Comparison of ENCODE assay signal across 15 cellular contexts in genomic region chr12:6360578-6361490, GRCh38. TPM values are rescaled to one million over a fixed set of nuclear protein-coding genes. Genes with fewer than 3 reads are reported as not detected.
A peak's percentile ranks its signal among the peaks of the same experiment; 100 is the strongest.
DNase-seq lines count a peak whose midpoint lies in the region; ATAC-seq, FAIRE-seq and TF ChIP-seq lines count a peak whose summit lies in the region.
"Had no signal": no experiment of that assay in that cellular context is flagged by ENCODE, and none has a peak within 500 bp of the region (broad histone marks: within the 10 kb centered on the region; RNA-seq: fewer than 3 reads in every experiment).

No MANE protein-coding gene starts in this region.

- H3K9me2 ChIP-seq in HCT116 (ENCODE audit: insufficient read depth): no peaks in the 10 kb centered on the region

- no peaks in the 10 kb centered on the region for H3K9me3 Mint-ChIP-seq in dendritic cell treated with granulocyte-macrophage colony-stimulating factor and Interleukin-4, amounts not matched to agents 40 ng/mL and 50 ng/mL, for 4 days
- H3K9me3 Mint-ChIP-seq in progenitor cell of endocrine pancreas (ENCODE audit: low read depth): no peaks in the 10 kb centered on the region
- H3K9me3 Mint-ChIP-seq: stimulated activated memory B cell treated with anti-CD40 and anti-IgM and Interleukin-4, amounts not matched to agents 10 μg/mL and 1 μg/mL and 100 μg/mL, for 72 hours had no signal

- H3K79me2 ChIP-seq in HCT116 (ENCODE audit: insufficient read depth, low read length): peaks cover 34% of the 10 kb centered on the region
- H3K79me2 ChIP-seq: parathyroid adenoma had no signal

- DNase-seq in HCT116 (ENCODE audit: low read depth, low spot score) (no peak), progenitor cell of endocrine pancreas (ENCODE audit: low spot score, unreplicated experiment) (no peak), putamen (ENCODE audit: low spot score) (no peak), GM12892 (ENCODE audit: insufficient read length) (no peak), NCI-H524 treated with DMSO at 0.1 percent for 48 hours (lab: John Stamatoyannopoulos, UW) (no peak), iPS-NIHi7 (ENCODE audit: extremely low spot score) (no peak)
- DNase-seq: NCI-H1436; stimulated activated CD4-positive, alpha-beta T cell treated with anti-CD3 and anti-CD28 coated beads, Interleukin-2, amount 100 ng/mL, for 24 hours had no signal

- intact Hi-C loops in HCT116 (cut with micrococcal nuclease): no loop called here
- intact Hi-C loops in dendritic cell treated with granulocyte-macrophage colony-stimulating factor and Interleukin-4, amounts not matched to agents 40 ng/mL and 50 ng/mL, for 4 days (cut with micrococcal nuclease): loop anchor here (5.0 kb wide), 1 partner anchor 34 kb away; no protein-coding TSS in a partner anchor

- BruUV-seq in HCT116 (replicated peaks; lab: Mats Ljungman, UMichigan): TSS peak; percentile 15

- H3K27ac ChIP-seq in BLaER1 treated with 17β-estradiol and CSF1 and Interleukin-3, amounts not matched to agents 10 nM and 100 nM: peak overlapping the region in 1 of 11 experiments; percentile 28; a peak in 1 of 22 replicates
- H3K27ac ChIP-seq in HCT116 (ENCODE audit: low read depth, low read length): peak overlapping the region; percentile 99
- H3K27ac ChIP-seq: SJSA1 had no signal

- POLR2A ChIA-PET in HCT116 (lab: Charles Lee): interaction anchor here (1.3 kb wide), 1 partner anchor 24 kb away, joined by 4 read pairs; no protein-coding TSS in a partner anchor

- no peaks in the 10 kb centered on the region for H3K36me3 Mint-ChIP-seq in dendritic cell treated with granulocyte-macrophage colony-stimulating factor and Interleukin-4, amounts not matched to agents 40 ng/mL and 50 ng/mL, for 4 days (ENCODE audit: low read depth)
- no peaks in the 10 kb centered on the region for H3K36me3 Mint-ChIP-seq in progenitor cell of endocrine pancreas (ENCODE audit: insufficient read depth)
- H3K36me3 Mint-ChIP-seq: stimulated activated memory B cell treated with anti-CD40 and anti-IgM and Interleukin-4, amounts not matched to agents 10 μg/mL and 1 μg/mL and 100 μg/mL, for 72 hours had no signal

- RAD21 ChIA-PET in HCT116 (lab: Charles Lee; ENCODE audit: low non-redundant PET in 1 of 2, low total read pairs in 2 of 2, uncharacterized antibody in 2 of 2, unreplicated experiment in 2 of 2): no interaction called here

- peak overlapping the region; percentile 82 for H3K27ac Mint-ChIP-seq in dendritic cell treated with granulocyte-macrophage colony-stimulating factor and Interleukin-4, amounts not matched to agents 40 ng/mL and 50 ng/mL, for 4 days
- H3K27ac Mint-ChIP-seq in progenitor cell of endocrine pancreas: peak overlapping the region; percentile 56
- H3K27ac Mint-ChIP-seq: stimulated activated memory B cell treated with anti-CD40 and anti-IgM and Interleukin-4, amounts not matched to agents 10 μg/mL and 1 μg/mL and 100 μg/mL, for 72 hours had no signal

- CTCF ChIA-PET in HCT116 (lab: Charles Lee): no interaction called here

- TF ChIP-seq CTCF in HCT116 (IDR thresholded peaks at IDR 0.05 in 2 of 3, conservative IDR thresholded peaks at IDR 0.05 in 1 of 3; ENCODE audit: borderline replicate concordance in 1 of 3, insufficient read depth in 1 of 3, low read depth in 2 of 3, low read length in 2 of 3) (no peak), progenitor cell of endocrine pancreas (IDR thresholded peaks at IDR 0.05; ENCODE audit: unreplicated experiment) (no peak)

- no peak for TF ChIP-seq RAD21 in HCT116 (IDR thresholded peaks at IDR 0.05; ENCODE audit: low read depth)

- H4K20me1 ChIP-seq in BLaER1 treated with 17β-estradiol and CSF1 and Interleukin-3, amounts not matched to agents 10 nM and 100 nM: no peaks in the 10 kb centered on the region
- no peaks in the 10 kb centered on the region for H4K20me1 ChIP-seq in HCT116 (ENCODE audit: insufficient read depth)

- no peak for ATAC-seq in HCT116
- ATAC-seq: body of pancreas; stimulated activated memory B cell treated with anti-CD40 and anti-IgM and Interleukin-4, amounts not matched to agents 10 μg/mL and 1 μg/mL and 100 μg/mL, for 72 hours had no signal

- TF ChIP-seq POLR2A in HCT116 (IDR thresholded peaks at IDR 0.05; ENCODE audit: borderline replicate concordance, extremely low read depth, insufficient read depth, insufficient read length) (no peak), GM12892 (IDR thresholded peaks at IDR 0.05; ENCODE audit: low read depth, low read length) (no peak)

- peaks cover 73% of the 10 kb centered on the region for H3K4me1 Mint-ChIP-seq in dendritic cell treated with granulocyte-macrophage colony-stimulating factor and Interleukin-4, amounts not matched to agents 40 ng/mL and 50 ng/mL, for 4 days (ENCODE audit: low read depth)
- H3K4me1 Mint-ChIP-seq in progenitor cell of endocrine pancreas (ENCODE audit: low read depth): peaks cover 4% of the 10 kb centered on the region
- H3K4me1 Mint-ChIP-seq: stimulated activated memory B cell treated with anti-CD40 and anti-IgM and Interleukin-4, amounts not matched to agents 10 μg/mL and 1 μg/mL and 100 μg/mL, for 72 hours had no signal

- H2AFZ ChIP-seq in HCT116 (ENCODE audit: low read depth, low read length, poor library complexity, severe bottlenecking): no peak overlapping the region
- H2AFZ ChIP-seq: parathyroid adenoma had no signal

- no peak overlapping the region for H3K4me3 Mint-ChIP-seq in dendritic cell treated with granulocyte-macrophage colony-stimulating factor and Interleukin-4, amounts not matched to agents 40 ng/mL and 50 ng/mL, for 4 days
- H3K4me3 Mint-ChIP-seq in progenitor cell of endocrine pancreas (ENCODE audit: low read depth): no peak overlapping the region
- H3K4me3 Mint-ChIP-seq: stimulated activated memory B cell treated with anti-CD40 and anti-IgM and Interleukin-4, amounts not matched to agents 10 μg/mL and 1 μg/mL and 100 μg/mL, for 72 hours had no signal

- no peak overlapping the region for H3K4me3 ChIP-seq in BLaER1 treated with 17β-estradiol and CSF1 and Interleukin-3, amounts not matched to agents 10 nM and 100 nM
- no peak overlapping the region for H3K4me3 ChIP-seq in HCT116 (replicated peaks in 1 of 2; ENCODE audit: low read depth in 1 of 2, low read length in 2 of 2)
- H3K4me3 ChIP-seq: body of pancreas, heart right ventricle, SJSA1 had no signal

- FAIRE-seq in GM12892 (lab: Jason Lieb, UNC): no peak

- no peaks in the 10 kb centered on the region for H3K27me3 Mint-ChIP-seq in dendritic cell treated with granulocyte-macrophage colony-stimulating factor and Interleukin-4, amounts not matched to agents 40 ng/mL and 50 ng/mL, for 4 days
- peaks cover 8% of the 10 kb centered on the region for H3K27me3 Mint-ChIP-seq in progenitor cell of endocrine pancreas

- H3K36me3 ChIP-seq in BLaER1 treated with 17β-estradiol and CSF1 and Interleukin-3, amounts not matched to agents 10 nM and 100 nM: peaks cover 0 to 7% (median 0%) of the 10 kb centered on the region in 11 experiments; a peak in 1 of 22 replicates
- peaks cover 2 to 15% of the 10 kb centered on the region in 2 experiments; a peak in 2 of 4 replicates for H3K36me3 ChIP-seq in HCT116 (ENCODE audit: control insufficient read depth in 1 of 2, insufficient read depth in 2 of 2, low read length in 2 of 2)
- H3K36me3 ChIP-seq: heart right ventricle, SJSA1 had no signal

- H3K4me1 ChIP-seq in BLaER1 treated with 17β-estradiol and CSF1 and Interleukin-3, amounts not matched to agents 10 nM and 100 nM: peaks cover 40 to 83% (median 68%) of the 10 kb centered on the region in 10 experiments
- H3K4me1 ChIP-seq in HCT116 (ENCODE audit: control insufficient read depth in 1 of 2, insufficient read depth in 2 of 2, low read length in 2 of 2): peaks cover 43 to 58% of the 10 kb centered on the region in 2 experiments

- peaks cover 0 to 9% (median 7%) of the 10 kb centered on the region in 11 experiments; a peak in 9 of 22 replicates for H3K27me3 ChIP-seq in BLaER1 treated with 17β-estradiol and CSF1 and Interleukin-3, amounts not matched to agents 10 nM and 100 nM
- H3K27me3 ChIP-seq in HCT116 (ENCODE audit: insufficient read depth, low read length): no peaks in the 10 kb centered on the region
- H3K27me3 ChIP-seq: body of pancreas, heart right ventricle, SJSA1 had no signal

- no peaks in the 10 kb centered on the region for H3K9me3 ChIP-seq in BLaER1 treated with 17β-estradiol and CSF1 and Interleukin-3, amounts not matched to agents 10 nM and 100 nM (replicated peaks in 1 of 11)
- H3K9me3 ChIP-seq in HCT116 (ENCODE audit: control insufficient read depth in 1 of 2, insufficient read depth in 1 of 2, low read depth in 1 of 2, low read length in 2 of 2): no peaks in the 10 kb centered on the region
- H3K9me3 ChIP-seq: body of pancreas, heart right ventricle, SJSA1 had no signal

- H3K9ac ChIP-seq in BLaER1 treated with 17β-estradiol and CSF1 and Interleukin-3, amounts not matched to agents 10 nM and 100 nM: no peak overlapping the region
- no peak overlapping the region for H3K9ac ChIP-seq in HCT116 (ENCODE audit: low read length)
- H3K9ac ChIP-seq: parathyroid adenoma had no signal

- H3K4me2 ChIP-seq in BLaER1 treated with 17β-estradiol and CSF1 and Interleukin-3, amounts not matched to agents 10 nM and 100 nM: peak overlapping the region in 10 of 11 experiments; percentile 4 to 99 (median 68); a peak in 16 of 22 replicates
- no peak overlapping the region for H3K4me2 ChIP-seq in HCT116 (ENCODE audit: low read length)

TF ChIP-seq in HCT116, 20 proteins besides CTCF, POLR2A, EP300 and RAD21 (continues in another document):
- TF ChIP-seq EZH2phosphoT487 (IDR thresholded peaks at IDR 0.05; ENCODE audit: borderline replicate concordance) (no peak), ELF1 (IDR thresholded peaks at IDR 0.05; ENCODE audit: borderline replicate concordance, low read depth) (no peak), SRF (IDR thresholded peaks at IDR 0.05; ENCODE audit: low read depth) (no peak), EZH2 (IDR thresholded peaks at IDR 0.05) (no peak), SIN3A (IDR thresholded peaks at IDR 0.05; ENCODE audit: low read depth) (no peak), MAX (IDR thresholded peaks at IDR 0.05) (no peak), JUND (IDR thresholded peaks at IDR 0.05) (no peak)

RNA-seq across cellular contexts. Expression of gene SCNN1A, which starts 14.5 kb away (rescaled TPM):
- total RNA-seq in HCT116 (2021; ENCODE audit: unreplicated experiment) (118 TPM), progenitor cell of endocrine pancreas (14.3 and 23.1 TPM in 2 replicates)
- polyA plus RNA-seq in HCT116 (2012): 150 and 159 TPM in 2 replicates
- not detected for polyA plus RNA-seq in GM12892 (2012; ENCODE audit: missing spikeins)

RNA-seq across cellular contexts. Expression of gene TNFRSF1A, which starts 19.0 kb away (rescaled TPM):
- 129 TPM for total RNA-seq in HCT116 (2021; ENCODE audit: unreplicated experiment)
- polyA plus RNA-seq in HCT116 (2012): 91.0 and 116 TPM in 2 replicates
- 67.5 and 68.8 TPM in 2 replicates for total RNA-seq in progenitor cell of endocrine pancreas
- 6.0 TPM for polyA plus RNA-seq in GM12892 (2012; ENCODE audit: missing spikeins)

RNA-seq across cellular contexts. Expression of gene LTBR, which starts 23.1 kb away (rescaled TPM):
- 128 TPM for total RNA-seq in HCT116 (2021; ENCODE audit: unreplicated experiment)
- polyA plus RNA-seq in HCT116 (2012): 91.2 and 100 TPM in 2 replicates
- 17.8 and 18.3 TPM in 2 replicates for total RNA-seq in progenitor cell of endocrine pancreas
- polyA plus RNA-seq in GM12892 (2012; ENCODE audit: missing spikeins): 0.40 TPM

RNA-seq across cellular contexts. Expression of gene PLEKHG6, which starts 50.4 kb away (rescaled TPM):
- total RNA-seq in HCT116 (2021; ENCODE audit: unreplicated experiment) (27.4 TPM), progenitor cell of endocrine pancreas (40.5 and 44.0 TPM in 2 replicates)
- polyA plus RNA-seq in HCT116 (2012): 16.5 and 19.9 TPM in 2 replicates
- polyA plus RNA-seq in GM12892 (2012; ENCODE audit: missing spikeins): 2.2 TPM
